In the genomic region with DNA sequence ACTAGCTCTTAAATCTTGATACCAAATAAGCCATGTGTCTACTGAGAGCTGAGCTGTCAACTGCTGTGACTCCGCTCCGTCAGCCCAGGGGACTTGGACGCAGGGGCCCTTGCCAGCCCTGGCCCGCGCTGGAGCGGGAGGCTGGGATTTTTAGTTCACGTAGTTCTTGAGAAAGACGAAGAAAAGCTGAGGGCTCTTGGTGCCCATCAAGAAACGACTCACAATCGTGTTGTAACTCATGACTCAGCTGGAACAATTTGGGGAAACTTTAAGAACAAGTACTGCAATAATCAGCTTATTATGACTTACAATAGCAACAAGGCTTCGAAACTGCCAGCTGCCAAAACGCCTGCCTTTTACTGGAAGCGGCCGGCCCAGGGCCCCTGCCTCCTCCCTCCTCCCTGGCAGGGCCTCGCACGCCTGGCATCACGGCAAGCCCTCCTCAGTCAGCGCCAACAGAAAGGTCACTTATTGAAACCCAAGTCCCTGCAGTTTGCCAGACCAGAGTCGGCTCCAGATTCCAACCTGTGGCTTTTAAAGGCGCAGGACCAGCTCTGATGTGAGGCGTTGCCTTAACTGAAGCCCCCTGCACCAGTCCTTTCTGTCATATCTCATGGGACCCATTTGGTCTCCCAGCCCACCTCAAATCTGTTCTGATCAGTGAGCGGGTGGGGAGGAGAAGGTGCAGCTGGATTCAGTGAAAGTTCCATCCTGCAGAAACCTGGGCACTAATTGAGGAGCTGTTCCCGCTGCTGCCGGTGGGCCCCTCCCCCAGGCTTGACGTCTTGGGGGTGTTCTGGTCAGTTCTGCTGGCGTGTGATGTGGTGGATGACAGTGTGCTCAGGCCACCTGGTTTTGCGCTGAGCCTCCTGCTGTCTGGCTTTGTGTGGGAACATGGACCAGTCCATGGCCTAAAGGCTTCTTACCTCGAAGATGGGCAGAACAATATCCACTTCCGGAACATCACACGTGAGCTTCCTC, we compare ENCODE assay signal across 8 cellular contexts.
DNase-seq lines count a peak whose midpoint lies in the region; ATAC-seq and TF ChIP-seq lines count a peak whose summit lies in the region.

No MANE protein-coding gene starts in this region.

- peak; percentile 82 for DNase-seq in Ammon's horn (ENCODE audit: low spot score)
- peak; percentile 87 for DNase-seq in astrocyte of the spinal cord (ENCODE audit: low read depth, low spot score)
- DNase-seq in hypothalamus (lab: John Stamatoyannopoulos, UW): peak in 41 of 51 donors; percentile 22 to 92 (median 72)
- peak; percentile 81 for DNase-seq in skeletal muscle cell (ENCODE audit: low read depth)
- no peak for DNase-seq in NCI-H1417 treated with DMSO at 0.1 percent for 48 hours (lab: John Stamatoyannopoulos, UW)
- no peak for DNase-seq in activated T-helper 1 cell treated with anti-CD3 and anti-CD28 coated beads, Interleukin-12 subunit alpha, Interleukin-12 subunit beta, Interleukin-2, Interleukin-4 antibody, amounts not matched to agents 30 ng/mL and 10 ng/mL and 1 ng/mL, durations not matched to agents 14 hours and 24 hours and 36 hours (ENCODE audit: low spot score)

- no peaks in the 10 kb centered on the region for H3K9me3 Mint-ChIP-seq in IgD-negative memory B cell
- H3K9me3 Mint-ChIP-seq in activated T-helper 1 cell treated with anti-CD3 and anti-CD28 coated beads, Interleukin-12 subunit alpha, Interleukin-12 subunit beta, Interleukin-2, Interleukin-4 antibody, amounts not matched to agents 30 ng/mL and 10 ng/mL and 1 ng/mL, durations not matched to agents 14 hours and 24 hours and 36 hours: no peaks in the 10 kb centered on the region

- H3K36me3 Mint-ChIP-seq in IgD-negative memory B cell: peaks cover 2% of the 10 kb centered on the region
- H3K36me3 Mint-ChIP-seq in activated T-helper 1 cell treated with anti-CD3 and anti-CD28 coated beads, Interleukin-12 subunit alpha, Interleukin-12 subunit beta, Interleukin-2, Interleukin-4 antibody, amounts not matched to agents 30 ng/mL and 10 ng/mL and 1 ng/mL, durations not matched to agents 14 hours and 24 hours and 36 hours (ENCODE audit: low read depth): peaks cover 27% of the 10 kb centered on the region

- H3K27ac Mint-ChIP-seq in IgD-negative memory B cell: peak overlapping the region; percentile 67 to 84 (median 80)
- no peak overlapping the region for H3K27ac Mint-ChIP-seq in activated T-helper 1 cell treated with anti-CD3 and anti-CD28 coated beads, Interleukin-12 subunit alpha, Interleukin-12 subunit beta, Interleukin-2, Interleukin-4 antibody, amounts not matched to agents 30 ng/mL and 10 ng/mL and 1 ng/mL, durations not matched to agents 14 hours and 24 hours and 36 hours

- H3K4me3 ChIP-seq in astrocyte of the spinal cord (ENCODE audit: low read depth, low read length) (no peak overlapping the region), skeletal muscle cell (ENCODE audit: low read depth, low read length) (no peak overlapping the region)

- TF ChIP-seq CTCF in astrocyte of the spinal cord (IDR thresholded peaks at IDR 0.05; ENCODE audit: low read depth, low read length): no peak

- in situ Hi-C loops in astrocyte of the spinal cord (cut with HindIII; ENCODE audit: low sequenced_read_pairs): no loop called here

- intact Hi-C loops in activated T-helper 1 cell treated with anti-CD3 and anti-CD28 coated beads, Interleukin-12 subunit alpha, Interleukin-12 subunit beta, Interleukin-2, Interleukin-4 antibody, amounts not matched to agents 30 ng/mL and 10 ng/mL and 1 ng/mL, durations not matched to agents 14 hours and 24 hours and 36 hours (cut with micrococcal nuclease): no loop called here

- H3K4me3 Mint-ChIP-seq in IgD-negative memory B cell: no peak overlapping the region
- no peak overlapping the region for H3K4me3 Mint-ChIP-seq in activated T-helper 1 cell treated with anti-CD3 and anti-CD28 coated beads, Interleukin-12 subunit alpha, Interleukin-12 subunit beta, Interleukin-2, Interleukin-4 antibody, amounts not matched to agents 30 ng/mL and 10 ng/mL and 1 ng/mL, durations not matched to agents 14 hours and 24 hours and 36 hours

- peaks cover 13 to 31% (median 24%) of the 10 kb centered on the region in 3 donors for H3K4me1 Mint-ChIP-seq in IgD-negative memory B cell
- H3K4me1 Mint-ChIP-seq in activated T-helper 1 cell treated with anti-CD3 and anti-CD28 coated beads, Interleukin-12 subunit alpha, Interleukin-12 subunit beta, Interleukin-2, Interleukin-4 antibody, amounts not matched to agents 30 ng/mL and 10 ng/mL and 1 ng/mL, durations not matched to agents 14 hours and 24 hours and 36 hours (ENCODE audit: low read depth): peaks cover 38% of the 10 kb centered on the region

- ATAC-seq in HG03571 (IDR thresholded peaks at IDR 0.05; ENCODE audit: unreplicated experiment): no peak

- H3K27me3 Mint-ChIP-seq in IgD-negative memory B cell: peaks cover 2% of the 10 kb centered on the region
- no peaks in the 10 kb centered on the region for H3K27me3 Mint-ChIP-seq in activated T-helper 1 cell treated with anti-CD3 and anti-CD28 coated beads, Interleukin-12 subunit alpha, Interleukin-12 subunit beta, Interleukin-2, Interleukin-4 antibody, amounts not matched to agents 30 ng/mL and 10 ng/mL and 1 ng/mL, durations not matched to agents 14 hours and 24 hours and 36 hours (ENCODE audit: insufficient read depth)

Comparison
In these comparisons a context has a peak if more than half of its experiments do, and no peak if none do; other contexts are left out.
1. DNase-seq: peak in Ammon's horn (single experiment), astrocyte of the spinal cord (single experiment), hypothalamus (41 of 51) and skeletal muscle cell (single experiment); none in NCI-H1417 treated with DMSO at 0.1 percent for 48 hours (single experiment) and activated T-helper 1 cell treated with anti-CD3 and anti-CD28 coated beads, Interleukin-12 subunit alpha, Interleukin-12 subunit beta, Interleukin-2, Interleukin-4 antibody, amounts not matched to agents 30 ng/mL and 10 ng/mL and 1 ng/mL, durations not matched to agents 14 hours and 24 hours and 36 hours (single experiment).